1 cellular context compared by ENCODE assay signal in genomic region chr14:58331111-58331510, GRCh38.
TF ChIP-seq lines count a peak whose summit lies in the region.

No MANE protein-coding gene starts in this region.

TF ChIP-seq in GM23338, 12 proteins besides CTCF, POLR2A, EP300 and RAD21 (continued from another document):
- TF ChIP-seq STAT1 (IDR thresholded peaks at IDR 0.05; ENCODE audit: unreplicated experiment) (no peak), ZNF331 (CRISPR knock-in tag; IDR thresholded peaks at IDR 0.05; ENCODE audit: low read depth) (no peak), ETS1 (IDR thresholded peaks at IDR 0.05) (no peak), ZNF114 (CRISPR knock-in tag; IDR thresholded peaks at IDR 0.05) (no peak)
